ENCODE assay signal across 8 cellular contexts in the genomic region with DNA sequence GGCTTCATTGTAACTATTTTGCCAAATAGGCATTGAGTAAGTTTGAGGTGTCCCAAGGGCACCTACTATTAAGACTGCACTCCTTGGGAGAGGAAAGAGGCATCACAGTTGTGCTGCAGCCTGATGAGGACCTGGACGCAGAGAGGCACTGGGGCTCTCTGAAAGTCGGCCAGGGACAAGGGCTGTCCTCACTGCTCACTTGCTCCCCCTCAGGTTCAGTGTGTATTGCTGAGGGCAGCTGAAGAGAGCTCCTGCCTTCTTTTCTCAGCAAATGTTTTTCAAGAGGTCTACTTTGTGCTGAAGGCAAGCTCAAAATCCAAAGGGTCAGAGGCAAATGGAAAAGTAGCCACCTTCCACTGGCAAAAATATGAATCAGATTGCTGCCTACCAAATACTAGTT.
DNase-seq lines count a peak whose midpoint lies in the region; ATAC-seq and TF ChIP-seq lines count a peak whose summit lies in the region.

No MANE protein-coding gene starts in this region.

- H4K20me1 ChIP-seq in OCI-LY7 (ENCODE audit: insufficient read depth, low read length), result no peaks in the 10 kb centered on the region

- no peak overlapping the region for H3K27ac ChIP-seq in OCI-LY7 (ENCODE audit: low read depth, low read length, poor library complexity, severe bottlenecking)
- H3K27ac ChIP-seq in foreskin keratinocyte, result no peak overlapping the region
- H3K27ac ChIP-seq in substantia nigra (ENCODE audit: low read depth, low read length, poor library complexity, severe bottlenecking), result no peak overlapping the region

- no peaks in the 10 kb centered on the region for H3K4me1 ChIP-seq in OCI-LY7 (ENCODE audit: insufficient read depth, low read length, poor library complexity, severe bottlenecking)
- no peaks in the 10 kb centered on the region for H3K4me1 ChIP-seq in foreskin keratinocyte

- CTCF ChIA-PET in OCI-LY7 (lab: Charles Lee; ENCODE audit: unreplicated experiment), result no interaction called here

- TF ChIP-seq CTCF in OCI-LY7 (conservative IDR thresholded peaks at IDR 0.05; ENCODE audit: low read length) (0 out of 2 replicates have a peak, but pooled peaks have one; percentile 23), foreskin keratinocyte (conservative IDR thresholded peaks at IDR 0.05) (peak; percentile 46)

- H3K4me3 ChIP-seq in OCI-LY7 (ENCODE audit: low read depth, low read length, poor library complexity, severe bottlenecking), result no peak overlapping the region

- no peak overlapping the region for H2AFZ ChIP-seq in OCI-LY7 (ENCODE audit: low read length)

- no peaks in the 10 kb centered on the region for H3K9me2 ChIP-seq in OCI-LY7 (ENCODE audit: insufficient read depth, low read length)

- no peaks in the 10 kb centered on the region for H3K9me3 ChIP-seq in OCI-LY7 (ENCODE audit: low read length)

- H3K79me2 ChIP-seq in OCI-LY7 (ENCODE audit: insufficient read depth, low read depth, low read length), result no peaks in the 10 kb centered on the region

- intact Hi-C loops in OCI-LY7 (cut with micrococcal nuclease; ENCODE audit: unreplicated experiment), result no loop called here

- peaks cover 35% of the 10 kb centered on the region for H3K27me3 ChIP-seq in foreskin keratinocyte

- no TSS peak for BruUV-seq in OCI-LY7 (replicated peaks; lab: Mats Ljungman, UMichigan)

- DNase-seq in A172 (ENCODE audit: low spot score), result peak; percentile 26
- peak; percentile 3 for DNase-seq in OCI-LY7 (ENCODE audit: low spot score)
- peak in 1 of 2 donors; percentile 18 for DNase-seq in foreskin keratinocyte
- DNase-seq in substantia nigra (lab: John Stamatoyannopoulos, UW), result peak in 25 of 49 donors; percentile 1 to 74 (median 19)
- DNase-seq in putamen (ENCODE audit: low spot score), result no peak
- DNase-seq in NCI-H187 treated with DMSO at 0.1 percent for 48 hours (lab: John Stamatoyannopoulos, UW), result no peak

- ATAC-seq in GM18499 (IDR thresholded peaks at IDR 0.05; ENCODE audit: insufficient read depth, unreplicated experiment) (peak; percentile 58), HG02798 (IDR thresholded peaks at IDR 0.05; ENCODE audit: poor library complexity, unreplicated experiment) (peak; percentile 92), foreskin keratinocyte (peak; percentile 95)

- H3K4me2 ChIP-seq in OCI-LY7 (ENCODE audit: low read length), result no peak overlapping the region

- H3K36me3 ChIP-seq in OCI-LY7 (ENCODE audit: insufficient read depth, low read length), result no peaks in the 10 kb centered on the region

- POLR2A ChIA-PET in OCI-LY7 (lab: Charles Lee), result no interaction called here

Comparison
In these comparisons a context has a peak if more than half of its experiments do, and no peak if none do; other contexts are left out.
1. DNase-seq: peak in A172 (single experiment), OCI-LY7 (single experiment) and substantia nigra (25 of 49); none in putamen (single experiment) and NCI-H187 treated with DMSO at 0.1 percent for 48 hours (single experiment).
2. Peak in every context shown above with its lines, with median percentiles within 50 percentile points of each other: ATAC-seq.